12 cellular contexts compared by ENCODE assay signal in the genomic region with DNA sequence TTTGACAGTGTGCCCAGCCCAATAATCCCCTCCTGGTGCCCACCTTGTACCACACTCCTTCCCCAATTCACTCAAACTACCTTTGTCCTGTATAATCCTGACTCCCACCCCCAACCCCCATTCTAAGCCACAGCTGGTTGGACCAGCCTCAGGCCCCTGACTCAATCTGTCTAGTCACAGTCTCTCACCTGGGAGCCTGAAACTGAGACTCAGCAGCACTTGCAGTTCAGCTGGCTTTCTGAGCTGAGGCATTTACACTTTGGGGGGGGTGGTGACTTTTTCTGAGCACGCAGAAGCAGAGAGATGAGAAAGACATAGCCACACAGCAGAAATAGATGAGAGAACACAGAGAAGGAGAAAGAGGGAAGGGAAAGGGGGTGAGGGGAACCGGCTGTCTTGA.
DNase-seq lines count a peak whose midpoint lies in the region; ATAC-seq, FAIRE-seq and TF ChIP-seq lines count a peak whose summit lies in the region.
"Had no signal": no experiment of that assay in that cellular context is flagged by ENCODE, and none has a peak within 500 bp of the region (broad histone marks: within the 10 kb centered on the region; RNA-seq: fewer than 3 reads in every experiment).

No MANE protein-coding gene starts in this region.

- no peak overlapping the region for H2AFZ ChIP-seq in GM12878 (ENCODE audit: control insufficient read depth, low read depth, low read length)

- no peaks in the 10 kb centered on the region for H3K27me3 ChIP-seq in GM12878 (replicated peaks in 1 of 2; ENCODE audit: control insufficient read depth in 2 of 2, insufficient read depth in 2 of 2, low read length in 1 of 2)
- no peaks in the 10 kb centered on the region for H3K27me3 ChIP-seq in HAP-1 (ENCODE audit: low read depth)

- WGBS in GM12878 (ENCODE audit: insufficient coverage, insufficient replicate concordance, low lambda C conversion rate, missing lambda C conversion rate) = 0% methylated on average over 2 of the region's 2 CpGs

- intact Hi-C loops in GM12878 (cut with micrococcal nuclease; ENCODE audit: unreplicated experiment) = no loop called here
- intact Hi-C loops in left ventricle myocardium superior (cut with micrococcal nuclease) = no loop called here

- H3K36me3 ChIP-seq in GM12878 (ENCODE audit: control insufficient read depth in 2 of 2, insufficient read depth in 2 of 2, low read length in 1 of 2) (no peaks in the 10 kb centered on the region), HAP-1 (replicated peaks) (no peaks in the 10 kb centered on the region)

- H3K4me2 ChIP-seq in GM12878 (ENCODE audit: control insufficient read depth, insufficient read depth) = no peak overlapping the region

- no peak overlapping the region for H3K9ac ChIP-seq in GM12878 (ENCODE audit: control insufficient read depth, insufficient read depth, low read length)

- no peaks in the 10 kb centered on the region for H3K4me1 ChIP-seq in GM12878 (ENCODE audit: control insufficient read depth, insufficient read depth, low read length)
- no peaks in the 10 kb centered on the region for H3K4me1 ChIP-seq in HAP-1

- in situ Hi-C loops in GM12878 (cut with MboI) = no loop called here
- in situ Hi-C loops in HAP-1 (cut with MboI; ENCODE audit: low sequenced_read_pairs) = no loop called here

- H3K27ac ChIP-seq in GM12878 (ENCODE audit: control insufficient read depth, insufficient read depth) = no peak overlapping the region

- H3K4me3 ChIP-seq in GM12878 (no peak overlapping the region), HAP-1 (no peak overlapping the region)

- no peaks in the 10 kb centered on the region for H4K20me1 ChIP-seq in GM12878 (ENCODE audit: control insufficient read depth, insufficient read depth)

- FAIRE-seq in GM12878 (lab: Jason Lieb, UNC) (peak; percentile 7), GM12891 (lab: Jason Lieb, UNC) (no peak)

- POLR2A ChIA-PET in GM12878 (lab: Charles Lee) = no interaction called here

- H3K9me3 ChIP-seq in GM12878 (replicated peaks; ENCODE audit: control insufficient read depth, insufficient read depth, low read length) (no peaks in the 10 kb centered on the region), HAP-1 (no peaks in the 10 kb centered on the region)

- DNase-seq in GM12878 (ENCODE audit: low read depth, low spot score) (no peak), GM12891 (ENCODE audit: insufficient read length, low spot score) (no peak), HAP-1 (ENCODE audit: low spot score in 2 of 2) (no peak), NCI-H226 (no peak), left ventricle myocardium superior (no peak)
- DNase-seq: effector CD8-positive, alpha-beta T cell; NCI-H1436; stimulated activated naive B cell treated with anti-CD40 and anti-IgM and Interleukin-4, amounts not matched to agents 10 μg/mL and 1 μg/mL and 100 μg/mL, for 72 hours had no signal

- no peak for TF ChIP-seq RAD21 in GM12878 (IDR thresholded peaks at IDR 0.05; ENCODE audit: insufficient read depth, low read depth, low read length)

- no peak for TF ChIP-seq CTCF in GM12878 (IDR thresholded peaks at IDR 0.05 in 2 of 3, conservative IDR thresholded peaks at IDR 0.05 in 1 of 3; ENCODE audit: control insufficient read depth in 2 of 3, extremely low read depth in 1 of 3, insufficient read depth in 1 of 3, low read depth in 3 of 3, low read length in 3 of 3)

- SMC1A ChIA-PET in GM12878 (lab: Charles Lee; ENCODE audit: uncharacterized antibody, unreplicated experiment) = no interaction called here

- RAD21 ChIA-PET in GM12878 (lab: Charles Lee; ENCODE audit: unreplicated experiment) = no interaction called here

- ATAC-seq in GM18870 (IDR thresholded peaks at IDR 0.05; ENCODE audit: unreplicated experiment) = peak; percentile 89
- peak; percentile 85 for ATAC-seq in GM21367 (IDR thresholded peaks at IDR 0.05; ENCODE audit: unreplicated experiment)
- peak; percentile 69 for ATAC-seq in HG03095 (IDR thresholded peaks at IDR 0.05; ENCODE audit: unreplicated experiment)
- peak; percentile 71 for ATAC-seq in GM12878
- no peak for ATAC-seq in left ventricle myocardium superior
- ATAC-seq: HCT116; stimulated activated naive B cell treated with anti-CD40 and anti-IgM and Interleukin-4, amounts not matched to agents 10 μg/mL and 1 μg/mL and 100 μg/mL, for 72 hours had no signal

- BruUV-seq in GM12878 (replicated peaks; lab: Mats Ljungman, UMichigan) = no TSS peak

- TF ChIP-seq EP300 in GM12878 (IDR thresholded peaks at IDR 0.05; ENCODE audit: borderline replicate concordance in 1 of 2, control insufficient read depth in 1 of 2, low read depth in 2 of 2, low read length in 2 of 2) = no peak

- CTCF ChIA-PET in GM12878 (lab: Yijun Ruan, JAX) = no interaction called here

- no peaks in the 10 kb centered on the region for H3K79me2 ChIP-seq in GM12878 (ENCODE audit: control insufficient read depth, insufficient read depth, low read length)

- no peak for TF ChIP-seq POLR2A in GM12878 (IDR thresholded peaks at IDR 0.05; ENCODE audit: low read depth, low read length)
- no peak for TF ChIP-seq POLR2A in GM12891 (IDR thresholded peaks at IDR 0.05; ENCODE audit: low read depth, low read length)

TF ChIP-seq in GM12878, 131 proteins besides CTCF, POLR2A, EP300 and RAD21:
- TF ChIP-seq TCF12 (IDR thresholded peaks at IDR 0.05; ENCODE audit: low read depth, low read length) (0 out of 2 replicates have a peak, but pooled peaks have one; percentile 49), TCF7 (IDR thresholded peaks at IDR 0.05; ENCODE audit: borderline replicate concordance) (no peak)

TF ChIP-seq in GM12891, 5 proteins besides CTCF, POLR2A, EP300 and RAD21:
- TF ChIP-seq POLR2AphosphoS5 (IDR thresholded peaks at IDR 0.05; ENCODE audit: low read depth, low read length) (no peak), PAX5 (IDR thresholded peaks at IDR 0.05; ENCODE audit: insufficient read depth, low read length, severe bottlenecking) (no peak), POU2F2 (IDR thresholded peaks at IDR 0.05; ENCODE audit: low read depth, low read length) (no peak), TAF1 (IDR thresholded peaks at IDR 0.05; ENCODE audit: low read depth, low read length) (no peak), SPI1 (IDR thresholded peaks at IDR 0.05; ENCODE audit: low read depth, low read length) (no peak)
